ENCODE assay signal across 24 cellular contexts in genomic region chr11:69491071-69492031, GRCh38. TPM values are rescaled to one million over a fixed set of nuclear protein-coding genes. Genes with fewer than 3 reads are reported as not detected.
DNase-seq lines count a peak whose midpoint lies in the region; ATAC-seq and TF ChIP-seq lines count a peak whose summit lies in the region.
"Had no signal": no experiment of that assay in that cellular context is flagged by ENCODE, and none has a peak within 500 bp of the region (broad histone marks: within the 10 kb centered on the region; RNA-seq: fewer than 3 reads in every experiment).

No MANE protein-coding gene starts in this region.

- TF ChIP-seq POLR2A in spleen (IDR thresholded peaks at IDR 0.05): no peak

- ATAC-seq in Right ventricle myocardium superior (ENCODE audit: poor library complexity) (no peak), mucosa of descending colon (no peak), HG02970 (IDR thresholded peaks at IDR 0.05; ENCODE audit: low FRiP score, unreplicated experiment) (no peak)
- ATAC-seq: CD8-positive, alpha-beta T cell; GM23338; Panc1 had no signal

- no peak for TF ChIP-seq CTCF in right atrium auricular region (IDR thresholded peaks at IDR 0.05)
- TF ChIP-seq CTCF in chondrocyte (IDR thresholded peaks at IDR 0.05): no peak
- TF ChIP-seq CTCF in mucosa of descending colon (IDR thresholded peaks at IDR 0.05): no peak
- no peak for TF ChIP-seq CTCF in spleen (IDR thresholded peaks at IDR 0.05 in 8 of 11, conservative IDR thresholded peaks at IDR 0.05 in 3 of 11)

- intact Hi-C loops in Right ventricle myocardium superior (cut with DNase I): no loop called here
- intact Hi-C loops in mucosa of descending colon (cut with DNase I, micrococcal nuclease): no loop called here
- intact Hi-C loops in spleen (cut with DNase I; ENCODE audit: low total_unique reads): no loop called here

- H3K27me3 ChIP-seq in right atrium auricular region (no peaks in the 10 kb centered on the region), spleen (replicated peaks in 1 of 7) (peaks cover 0 to 4% (median 0%) of the 10 kb centered on the region in 7 donors)
- H3K27me3 ChIP-seq: BLaER1 treated with 17β-estradiol and CSF1 and Interleukin-3, amounts not matched to agents 10 nM and 100 nM; SJSA1 had no signal

- DNase-seq in Right ventricle myocardium superior: peak; percentile 27
- no peak for DNase-seq in right atrium auricular region (ENCODE audit: low spot score)
- peak; percentile 81 for DNase-seq in chondrocyte (ENCODE audit: low spot score)
- DNase-seq in mucosa of descending colon: peak in 2 of 3 donors; percentile 20 to 43
- DNase-seq in spleen: peak; percentile 71
- no peak for DNase-seq in stimulated activated CD4-positive, alpha-beta T cell treated with anti-CD3 and anti-CD28 coated beads, Interleukin-15, amount 100 ng/mL, for 24 hours
- DNase-seq in CD1c-positive myeloid dendritic cell (ENCODE audit: extremely low spot score): no peak
- DNase-seq: 8988T; Calu3; CD8-positive, alpha-beta T cell; GDM1; KG1; NCI-H1092 treated with DMSO at 0.1 percent for 48 hours; NCI-H1436 treated with DMSO at 0.1 percent for 48 hours; NCI-H2029; NCI-H226; NCI-H510A treated with DMSO at 0.1 percent for 48 hours; NCI-H774; NK-92 treated with Interleukin-12 subunit alpha and Interleukin-12 subunit beta, amount 100 ng/mL, for 24 hours had no signal

- 87 to 93% (median 90%) methylated on average over 22 of the region's 22 CpGs for WGBS in spleen, 5 donors

- H3K36me3 ChIP-seq in right atrium auricular region: no peaks in the 10 kb centered on the region
- H3K36me3 ChIP-seq in mucosa of descending colon (ENCODE audit: low read depth): no peaks in the 10 kb centered on the region
- no peaks in the 10 kb centered on the region for H3K36me3 ChIP-seq in spleen
- H3K36me3 ChIP-seq: BLaER1 treated with 17β-estradiol and CSF1 and Interleukin-3, amounts not matched to agents 10 nM and 100 nM; SJSA1 had no signal

- peaks cover 12% of the 10 kb centered on the region for H3K4me1 Mint-ChIP-seq in chondrocyte (ENCODE audit: low read depth)
- H3K4me1 Mint-ChIP-seq: GM23338 had no signal

- H3K27me3 Mint-ChIP-seq in chondrocyte (ENCODE audit: low read depth): peaks cover 15% of the 10 kb centered on the region

- no peaks in the 10 kb centered on the region for H3K9me3 Mint-ChIP-seq in chondrocyte (ENCODE audit: low read depth)
- H3K9me3 Mint-ChIP-seq: CD8-positive, alpha-beta T cell; GM23338 had no signal

- H3K4me1 ChIP-seq in right atrium auricular region: peaks cover 0 to 48% of the 10 kb centered on the region in 2 donors
- H3K4me1 ChIP-seq in mucosa of descending colon (ENCODE audit: low read depth): no peaks in the 10 kb centered on the region
- H3K4me1 ChIP-seq in spleen: peaks cover 0 to 18% (median 3%) of the 10 kb centered on the region in 6 donors

- no peaks in the 10 kb centered on the region for H3K36me3 Mint-ChIP-seq in chondrocyte (ENCODE audit: low read depth)
- H3K36me3 Mint-ChIP-seq: CD8-positive, alpha-beta T cell had no signal

- H3K9me3 ChIP-seq in right atrium auricular region (no peaks in the 10 kb centered on the region), mucosa of descending colon (no peaks in the 10 kb centered on the region), spleen (no peaks in the 10 kb centered on the region)
- H3K9me3 ChIP-seq: BLaER1 treated with 17β-estradiol and CSF1 and Interleukin-3, amounts not matched to agents 10 nM and 100 nM; SJSA1 had no signal

- no peak overlapping the region for H3K4me3 Mint-ChIP-seq in chondrocyte (ENCODE audit: unreplicated experiment)
- H3K4me3 Mint-ChIP-seq: CD8-positive, alpha-beta T cell; GM23338 had no signal

- H3K27ac ChIP-seq in right atrium auricular region (no peak overlapping the region), spleen (no peak overlapping the region)
- H3K27ac ChIP-seq: BLaER1 treated with 17β-estradiol and CSF1 and Interleukin-3, amounts not matched to agents 10 nM and 100 nM; SJSA1 had no signal

- H3K4me3 ChIP-seq in right atrium auricular region (no peak overlapping the region), mucosa of descending colon (no peak overlapping the region), spleen (no peak overlapping the region)
- H3K4me3 ChIP-seq: BLaER1 treated with 17β-estradiol and CSF1 and Interleukin-3, amounts not matched to agents 10 nM and 100 nM; GM23338; SJSA1 had no signal

- no peak overlapping the region for H3K27ac Mint-ChIP-seq in chondrocyte (ENCODE audit: unreplicated experiment)
- H3K27ac Mint-ChIP-seq: CD8-positive, alpha-beta T cell; GM23338 had no signal

RNA-seq across cellular contexts. Expression of gene LINC01488, which starts 9.9 kb away (rescaled TPM):
- total RNA-seq in Right ventricle myocardium superior (0.22 TPM), right atrium auricular region (not detected), chondrocyte (not detected in 3 replicates), mucosa of descending colon (not detected), spleen (not detected)
- not detected for polyA plus RNA-seq in spleen
- total RNA-seq: Calu3; CD8-positive, alpha-beta T cell; GM23338 had no signal
- polyA plus RNA-seq: GM23338 had no signal

Comparison
In these comparisons a context has a peak if more than half of its experiments do, and no peak if none do; other contexts are left out.
1. DNase-seq: peak in Right ventricle myocardium superior (single experiment), chondrocyte (single experiment), mucosa of descending colon (2 of 3) and spleen (single experiment); none in right atrium auricular region (single experiment), stimulated activated CD4-positive, alpha-beta T cell treated with anti-CD3 and anti-CD28 coated beads, Interleukin-15, amount 100 ng/mL, for 24 hours (single experiment) and CD1c-positive myeloid dendritic cell (single experiment).